In the genomic region with DNA sequence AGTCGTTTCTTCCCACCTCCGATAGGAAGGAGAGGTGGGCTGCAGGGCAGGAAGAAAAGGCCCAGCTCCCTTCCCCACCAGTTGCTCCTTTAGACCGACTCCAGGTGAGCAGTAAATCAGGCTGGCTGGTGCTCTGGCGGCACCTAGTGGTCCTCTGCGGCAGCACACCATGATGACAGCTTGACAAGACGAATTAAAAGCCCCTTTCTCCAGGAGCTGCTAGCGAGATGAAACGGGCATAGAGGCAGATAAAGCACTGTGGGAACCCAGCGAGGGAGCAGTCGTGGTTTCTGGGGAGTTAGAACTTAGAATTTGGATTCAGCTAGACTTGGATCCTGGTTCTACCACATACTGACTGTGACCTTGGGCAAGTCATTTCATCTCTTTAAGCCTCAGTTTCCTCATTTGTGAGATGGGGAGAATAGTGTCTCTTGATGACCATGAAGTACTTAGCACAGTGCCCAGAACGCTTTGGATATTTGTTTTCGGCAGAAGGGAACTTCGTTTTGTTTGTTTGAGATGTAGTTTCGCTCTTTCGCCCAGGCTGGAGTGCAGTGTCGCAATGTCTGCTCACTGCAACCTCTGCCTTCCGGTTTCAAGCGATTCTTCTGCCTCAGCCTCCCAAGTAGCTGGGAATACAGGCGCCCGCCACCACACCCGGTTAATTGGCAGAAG, we compare ENCODE assay signal across 1 cellular context.
A peak's percentile ranks its signal among the peaks of the same experiment; 100 is the strongest.
TF ChIP-seq lines count a peak whose summit lies in the region.

No MANE protein-coding gene starts in this region.

TF ChIP-seq in HEK293T, 16 proteins besides CTCF, POLR2A, EP300 and RAD21 (continued from another document):
- TF ChIP-seq, protein P1, sequence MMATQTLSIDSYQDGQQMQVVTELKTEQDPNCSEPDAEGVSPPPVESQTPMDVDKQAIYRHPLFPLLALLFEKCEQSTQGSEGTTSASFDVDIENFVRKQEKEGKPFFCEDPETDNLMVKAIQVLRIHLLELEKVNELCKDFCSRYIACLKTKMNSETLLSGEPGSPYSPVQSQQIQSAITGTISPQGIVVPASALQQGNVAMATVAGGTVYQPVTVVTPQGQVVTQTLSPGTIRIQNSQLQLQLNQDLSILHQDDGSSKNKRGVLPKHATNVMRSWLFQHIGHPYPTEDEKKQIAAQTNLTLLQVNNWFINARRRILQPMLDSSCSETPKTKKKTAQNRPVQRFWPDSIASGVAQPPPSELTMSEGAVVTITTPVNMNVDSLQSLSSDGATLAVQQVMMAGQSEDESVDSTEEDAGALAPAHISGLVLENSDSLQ (IDR thresholded peaks at IDR 0.05), result peak; percentile 83
